1 cellular context compared by ENCODE assay signal in genomic region chr2:127078028-127078427, GRCh38.
TF ChIP-seq lines count a peak whose summit lies in the region.

No MANE protein-coding gene starts in this region.

TF ChIP-seq in SK-N-SH treated with all-trans-retinoic acid at 6 μM for 48 hours, 23 proteins besides CTCF, POLR2A, EP300 and RAD21 (continued from another document):
- TF ChIP-seq PATZ1 (CRISPR knock-in tag; IDR thresholded peaks at IDR 0.05; ENCODE audit: borderline replicate concordance) (no peak), CREB5 (CRISPR knock-in tag; IDR thresholded peaks at IDR 0.05; ENCODE audit: low read depth) (no peak), TCF4 (CRISPR knock-in tag; IDR thresholded peaks at IDR 0.05; ENCODE audit: borderline replicate concordance) (no peak)
